In the genomic region with DNA sequence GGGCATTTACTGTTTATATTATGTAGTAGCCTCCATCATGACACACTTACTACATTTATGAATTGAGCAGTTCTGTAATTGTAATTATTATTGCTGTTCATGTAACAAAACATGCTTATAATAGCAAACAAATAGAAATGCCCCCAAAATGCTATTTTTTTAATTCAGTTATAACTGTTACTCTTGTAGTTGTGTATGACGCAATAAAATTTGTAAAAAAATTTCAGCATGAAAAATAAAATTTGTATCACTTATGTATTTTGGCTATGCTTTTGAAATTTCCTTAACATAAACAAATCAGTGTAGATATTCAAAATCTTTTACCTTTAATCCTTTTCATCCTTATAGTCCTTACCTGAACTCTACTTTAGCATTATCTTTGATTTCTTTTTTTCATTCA, we compare ENCODE assay signal across 36 cellular contexts.
"Had no signal": no experiment of that assay in that cellular context is flagged by ENCODE, and none has a peak within 500 bp of the region (broad histone marks: within the 10 kb centered on the region; RNA-seq: fewer than 3 reads in every experiment).

No MANE protein-coding gene starts in this region.

- H3K4me3 Mint-ChIP-seq: activated B cell treated with CpG ODN at 0.5 μM for 24 hours; activated CD4-positive, alpha-beta memory T cell treated with anti-CD3 and anti-CD28 coated beads, Interleukin-2, amount 10 ng/mL, durations not matched to agents 7 days and 5 days; activated CD4-positive, alpha-beta T cell treated with anti-CD3 and anti-CD28 coated beads, Interleukin-2, amount 10 ng/mL, durations not matched to agents 24 days and 14 days; activated CD8-positive, alpha-beta memory T cell treated with anti-CD3 and anti-CD28 coated beads, Interleukin-2, amount 10 ng/mL, durations not matched to agents 7 days and 5 days; activated CD8-positive, alpha-beta T cell treated with anti-CD3 and anti-CD28 coated beads, Interleukin-2, amount 10 ng/mL, durations not matched to agents 7 days and 5 days; activated naive CD4-positive, alpha-beta T cell treated with anti-CD3 and anti-CD28 coated beads, Interleukin-2, amount 10 ng/mL, durations not matched to agents 7 days and 5 days; activated naive CD4-positive, alpha-beta T cell treated with anti-CD3 and anti-CD28 coated beads, Interleukin-2, amount 50 U/mL, for 24 hours; activated naive CD8-positive, alpha-beta T cell; activated naive CD8-positive, alpha-beta T cell treated with anti-CD3 and anti-CD28 coated beads, Interleukin-2, amount 10 ng/mL, durations not matched to agents 7 days and 5 days; activated naive CD8-positive, alpha-beta T cell treated with anti-CD3 and anti-CD28 coated beads, Interleukin-2, amount 50 U/mL, for 24 hours; activated T-cell treated with anti-CD3 and anti-CD28 coated beads, Interleukin-2, amount 50 U/mL, for 24 hours; brain; central memory CD8-positive, alpha-beta T cell; T-helper 1 cell treated with Interleukin-12 subunit alpha and Interleukin-12 subunit beta and Interleukin-4 antibody, amounts not matched to agents 30 μg/mL and 1 μg/mL, for 36 hours; T-helper 2 cell treated with Interferon-gamma antibody and Interleukin-4, amounts not matched to agents 5 μg/mL and 100 μg/mL, for 36 hours had no signal

- ATAC-seq: activated CD8-positive, alpha-beta memory T cell treated with anti-CD3 and anti-CD28 coated beads, Interleukin-2, amount 10 ng/mL, durations not matched to agents 7 days and 5 days; activated CD8-positive, alpha-beta T cell treated with anti-CD3 and anti-CD28 coated beads, Interleukin-2, amount 10 ng/mL, durations not matched to agents 7 days and 5 days; activated naive CD8-positive, alpha-beta T cell treated with anti-CD3 and anti-CD28 coated beads, Interleukin-2, amount 50 U/mL, for 24 hours had no signal

- H3K4me1 ChIP-seq: ascending aorta had no signal

- H3K27ac ChIP-seq: ascending aorta, cardiac muscle cell, VCaP had no signal

- H3K9me3 Mint-ChIP-seq: activated CD4-positive, alpha-beta memory T cell treated with anti-CD3 and anti-CD28 coated beads, Interleukin-2, amount 10 ng/mL, durations not matched to agents 7 days and 5 days; central memory CD8-positive, alpha-beta T cell had no signal

- H3K27me3 Mint-ChIP-seq: activated B cell treated with CpG ODN at 0.5 μM for 24 hours; activated CD4-positive, alpha-beta memory T cell treated with anti-CD3 and anti-CD28 coated beads, Interleukin-2, amount 10 ng/mL, durations not matched to agents 7 days and 5 days; activated CD4-positive, alpha-beta T cell treated with anti-CD3 and anti-CD28 coated beads, Interleukin-2, amount 10 ng/mL, durations not matched to agents 24 days and 14 days; activated CD8-positive, alpha-beta memory T cell treated with anti-CD3 and anti-CD28 coated beads, Interleukin-2, amount 10 ng/mL, durations not matched to agents 7 days and 5 days; activated naive CD4-positive, alpha-beta T cell treated with anti-CD3 and anti-CD28 coated beads, Interleukin-2, amount 10 ng/mL, durations not matched to agents 7 days and 5 days; activated naive CD4-positive, alpha-beta T cell treated with anti-CD3 and anti-CD28 coated beads, Interleukin-2, amount 50 U/mL, for 24 hours; activated naive CD8-positive, alpha-beta T cell; activated naive CD8-positive, alpha-beta T cell treated with anti-CD3 and anti-CD28 coated beads, Interleukin-2, amount 10 ng/mL, durations not matched to agents 7 days and 5 days; activated naive CD8-positive, alpha-beta T cell treated with anti-CD3 and anti-CD28 coated beads, Interleukin-2, amount 50 U/mL, for 24 hours; activated T-cell treated with anti-CD3 and anti-CD28 coated beads, Interleukin-2, amount 50 U/mL, for 24 hours; brain; central memory CD8-positive, alpha-beta T cell had no signal

- H3K9me3 ChIP-seq: ascending aorta had no signal

- DNase-seq: activated B cell treated with CpG ODN at 0.5 μM for 24 hours; activated CD4-positive, alpha-beta memory T cell treated with anti-CD3 and anti-CD28 coated beads, Interleukin-2, amount 10 ng/mL, durations not matched to agents 7 days and 5 days; activated CD4-positive, alpha-beta T cell treated with anti-CD3 and anti-CD28 coated beads for 4 hours; activated CD4-positive, alpha-beta T cell treated with anti-CD3 and anti-CD28 coated beads, Interleukin-2, amount 10 ng/mL, durations not matched to agents 24 days and 14 days; activated CD4-positive, alpha-beta T cell treated with anti-CD3 and anti-CD28 coated beads, Interleukin-2, amount 50 U/mL, for 48 hours; activated CD4-positive, CD25-positive, alpha-beta regulatory T cell treated with anti-CD3 and anti-CD28 coated beads, Interleukin-2, amount 50 U/mL, for 72 hours; activated CD8-positive, alpha-beta memory T cell treated with anti-CD3 and anti-CD28 coated beads for 24 hours; activated CD8-positive, alpha-beta memory T cell treated with anti-CD3 and anti-CD28 coated beads, Interleukin-2, amount 10 ng/mL, durations not matched to agents 7 days and 5 days; activated CD8-positive, alpha-beta memory T cell treated with anti-CD3 and anti-CD28 coated beads, Interleukin-2, amount 50 U/mL, for 48 hours; activated CD8-positive, alpha-beta T cell treated with anti-CD3 and anti-CD28 coated beads, Interleukin-2, amount 10 ng/mL, durations not matched to agents 7 days and 5 days; activated effector memory CD4-positive, alpha-beta T cell treated with Interleukin-2 at 50 U/mL for 16 hours; activated gamma-delta T cell; activated naive CD4-positive, alpha-beta T cell treated with anti-CD3 and anti-CD28 coated beads, Interleukin-2, amount 10 ng/mL, durations not matched to agents 7 days and 5 days; activated naive CD4-positive, alpha-beta T cell treated with Interleukin-2 at 50 U/mL for 16 hours; activated naive CD8-positive, alpha-beta T cell treated with anti-CD3 and anti-CD28 coated beads, Interleukin-2, amount 10 ng/mL, durations not matched to agents 7 days and 5 days; activated naive CD8-positive, alpha-beta T cell treated with anti-CD3 and anti-CD28 coated beads, Interleukin-2, amount 50 U/mL, for 24 hours; activated T-cell treated with anti-CD3 and anti-CD28 coated beads, Interleukin-2, amount 50 U/mL, for 24 hours; activated T-cell treated with anti-CD3 and anti-CD28 coated beads, Interleukin-2, amount 50 U/mL, for 48 hours; amygdala; anterior cingulate cortex; caudate nucleus; cerebellar nuclear complex; T-helper 2 cell; T-helper 9 cell had no signal

- FAIRE-seq: bronchial epithelial cell, TTC549 had no signal

- H3K4me1 Mint-ChIP-seq: activated CD4-positive, alpha-beta memory T cell treated with anti-CD3 and anti-CD28 coated beads, Interleukin-2, amount 10 ng/mL, durations not matched to agents 7 days and 5 days; brain had no signal

- H3K27me3 ChIP-seq: ascending aorta, cardiac muscle cell had no signal

- H3K27ac Mint-ChIP-seq: activated B cell treated with CpG ODN at 0.5 μM for 24 hours; activated CD4-positive, alpha-beta memory T cell treated with anti-CD3 and anti-CD28 coated beads, Interleukin-2, amount 10 ng/mL, durations not matched to agents 7 days and 5 days; activated CD4-positive, alpha-beta T cell treated with anti-CD3 and anti-CD28 coated beads, Interleukin-2, amount 10 ng/mL, durations not matched to agents 24 days and 14 days; activated CD8-positive, alpha-beta memory T cell treated with anti-CD3 and anti-CD28 coated beads, Interleukin-2, amount 10 ng/mL, durations not matched to agents 7 days and 5 days; activated CD8-positive, alpha-beta T cell treated with anti-CD3 and anti-CD28 coated beads, Interleukin-2, amount 10 ng/mL, durations not matched to agents 7 days and 5 days; activated naive CD4-positive, alpha-beta T cell treated with anti-CD3 and anti-CD28 coated beads, Interleukin-2, amount 50 U/mL, for 24 hours; activated naive CD8-positive, alpha-beta T cell; activated naive CD8-positive, alpha-beta T cell treated with anti-CD3 and anti-CD28 coated beads, Interleukin-2, amount 10 ng/mL, durations not matched to agents 7 days and 5 days; activated naive CD8-positive, alpha-beta T cell treated with anti-CD3 and anti-CD28 coated beads, Interleukin-2, amount 50 U/mL, for 24 hours; activated T-cell treated with anti-CD3 and anti-CD28 coated beads, Interleukin-2, amount 50 U/mL, for 24 hours; activated T-helper 2 cell treated with anti-CD3 and anti-CD28 coated beads, Interferon-gamma antibody, Interleukin-2, Interleukin-4, amounts not matched to agents 10 μg/mL and 5 μg/mL and 100 μg/mL, durations not matched to agents 14 hours and 24 hours and 36 hours; brain; T-helper 1 cell treated with Interleukin-12 subunit alpha and Interleukin-12 subunit beta and Interleukin-4 antibody, amounts not matched to agents 30 μg/mL and 1 μg/mL, for 36 hours; T-helper 2 cell treated with Interferon-gamma antibody and Interleukin-4, amounts not matched to agents 5 μg/mL and 100 μg/mL, for 36 hours had no signal

- H3K4me3 ChIP-seq: ascending aorta, cardiac muscle cell had no signal
